In the genomic region with DNA sequence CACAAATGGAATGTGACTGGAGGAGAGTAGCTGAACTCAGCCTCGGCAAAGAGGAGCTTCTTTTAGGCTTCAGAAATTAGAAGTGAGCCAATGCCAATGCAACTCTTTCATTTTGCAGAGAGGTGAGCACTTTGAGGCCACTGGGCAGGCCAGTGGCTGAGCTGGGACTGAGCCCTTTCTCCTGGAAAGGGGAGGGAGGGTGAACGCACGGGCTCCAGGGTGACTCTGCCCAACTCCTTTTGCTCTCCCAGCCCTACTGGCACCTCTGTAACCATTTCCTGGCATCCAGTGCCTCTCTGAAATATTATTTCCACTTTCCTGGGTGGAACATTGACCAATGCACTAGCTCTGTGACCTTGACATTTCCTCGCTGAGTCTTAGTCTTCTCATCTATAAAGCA, we compare ENCODE assay signal across 38 cellular contexts.
"Had no signal": no experiment of that assay in that cellular context is flagged by ENCODE, and none has a peak within 500 bp of the region (broad histone marks: within the 10 kb centered on the region; RNA-seq: fewer than 3 reads in every experiment).

No MANE protein-coding gene starts in this region.

- H3K9me3 Mint-ChIP-seq: activated naive CD4-positive, alpha-beta T cell treated with anti-CD3 and anti-CD28 coated beads for 36 hours; activated naive CD4-positive, alpha-beta T cell treated with anti-CD3 and anti-CD28 coated beads, Interleukin-2, amount 10 ng/mL, durations not matched to agents 7 days and 5 days; activated naive CD4-positive, alpha-beta T cell treated with anti-CD3 and anti-CD28 coated beads, Interleukin-2, amount 50 U/mL, for 24 hours; activated naive CD4-positive, alpha-beta T cell treated with anti-CD3 and anti-CD28 coated beads, Interleukin-2, amount 50 U/mL, for 72 hours; activated naive CD8-positive, alpha-beta T cell treated with anti-CD3 and anti-CD28 coated beads for 36 hours; activated naive CD8-positive, alpha-beta T cell treated with anti-CD3 and anti-CD28 coated beads, Interleukin-2, amount 10 ng/mL, durations not matched to agents 7 days and 5 days; activated naive CD8-positive, alpha-beta T cell treated with anti-CD3 and anti-CD28 coated beads, Interleukin-2, amount 50 U/mL, for 24 hours; activated T-cell treated with anti-CD3 and anti-CD28 coated beads, Interleukin-2, amount 50 U/mL, for 24 hours; activated T-cell treated with anti-CD3 and anti-CD28 coated beads, Interleukin-2, amount 50 U/mL, for 4 hours; activated T-helper 1 cell treated with anti-CD3 and anti-CD28 coated beads, Interleukin-12 subunit alpha, Interleukin-12 subunit beta, Interleukin-2, Interleukin-4 antibody, amounts not matched to agents 30 ng/mL and 10 ng/mL and 1 ng/mL, durations not matched to agents 14 hours and 24 hours and 36 hours; activated T-helper 17 cell treated with anti-CD3 and anti-CD28 coated beads, Interleukin-2, amount 50 U/mL, for 72 hours; activated T-helper 2 cell treated with anti-CD3 and anti-CD28 coated beads, Interferon-gamma antibody, Interleukin-2, Interleukin-4, amounts not matched to agents 10 μg/mL and 5 μg/mL and 100 μg/mL, durations not matched to agents 14 hours and 24 hours and 36 hours; central memory CD8-positive, alpha-beta T cell had no signal

- H3K4me1 ChIP-seq: adrenal gland, ascending aorta, body of pancreas, breast epithelium had no signal

- H3K4me3 Mint-ChIP-seq: activated naive CD4-positive, alpha-beta T cell treated with anti-CD3 and anti-CD28 coated beads for 36 hours; activated naive CD4-positive, alpha-beta T cell treated with anti-CD3 and anti-CD28 coated beads, Interleukin-2, amount 10 ng/mL, durations not matched to agents 7 days and 5 days; activated naive CD4-positive, alpha-beta T cell treated with anti-CD3 and anti-CD28 coated beads, Interleukin-2, amount 50 U/mL, for 24 hours; activated naive CD8-positive, alpha-beta T cell; activated naive CD8-positive, alpha-beta T cell treated with anti-CD3 and anti-CD28 coated beads for 36 hours; activated naive CD8-positive, alpha-beta T cell treated with anti-CD3 and anti-CD28 coated beads, Interleukin-2, amount 10 ng/mL, durations not matched to agents 7 days and 5 days; activated naive CD8-positive, alpha-beta T cell treated with anti-CD3 and anti-CD28 coated beads, Interleukin-2, amount 50 U/mL, for 24 hours; activated T-cell treated with anti-CD3 and anti-CD28 coated beads, Interleukin-2, amount 50 U/mL, for 24 hours; activated T-cell treated with anti-CD3 and anti-CD28 coated beads, Interleukin-2, amount 50 U/mL, for 4 hours; activated T-cell treated with anti-CD3 and anti-CD28 coated beads, Interleukin-2, amount 50 U/mL, for 72 hours; activated T-helper 1 cell treated with anti-CD3 and anti-CD28 coated beads, Interleukin-12 subunit alpha, Interleukin-12 subunit beta, Interleukin-2, Interleukin-4 antibody, amounts not matched to agents 30 ng/mL and 10 ng/mL and 1 ng/mL, durations not matched to agents 14 hours and 24 hours and 36 hours; activated T-helper 17 cell treated with anti-CD3 and anti-CD28 coated beads, Interleukin-2, amount 50 U/mL, for 72 hours; brain; central memory CD8-positive, alpha-beta T cell had no signal

- H3K27ac ChIP-seq: adrenal gland, ascending aorta, body of pancreas, brain microvascular endothelial cell, breast epithelium, cardiac muscle cell had no signal

- H3K36me3 ChIP-seq: adrenal gland, ascending aorta, brain microvascular endothelial cell, breast epithelium, cardiac muscle cell had no signal

- H3K27me3 Mint-ChIP-seq: activated naive CD4-positive, alpha-beta T cell treated with anti-CD3 and anti-CD28 coated beads, Interleukin-2, amount 50 U/mL, for 24 hours; activated naive CD8-positive, alpha-beta T cell; activated naive CD8-positive, alpha-beta T cell treated with anti-CD3 and anti-CD28 coated beads for 36 hours; activated naive CD8-positive, alpha-beta T cell treated with anti-CD3 and anti-CD28 coated beads, Interleukin-2, amount 50 U/mL, for 24 hours; activated T-cell treated with anti-CD3 and anti-CD28 coated beads, Interleukin-2, amount 50 U/mL, for 24 hours; activated T-helper 17 cell treated with anti-CD3 and anti-CD28 coated beads, Interleukin-2, amount 50 U/mL, for 72 hours had no signal

- DNase-seq: activated effector memory CD4-positive, alpha-beta T cell treated with anti-CD3 and anti-CD28 coated beads, Interleukin-2, amount 50 U/mL, for 16 hours; activated effector memory CD4-positive, alpha-beta T cell treated with Interleukin-2 at 50 U/mL for 16 hours; activated gamma-delta T cell; activated gamma-delta T cell treated with Interleukin-2 at 50 U/mL for 16 hours; activated naive CD4-positive, alpha-beta T cell; activated naive CD4-positive, alpha-beta T cell treated with anti-CD3 and anti-CD28 coated beads for 36 hours; activated naive CD4-positive, alpha-beta T cell treated with anti-CD3 and anti-CD28 coated beads, Interleukin-2, amount 10 ng/mL, durations not matched to agents 7 days and 5 days; activated naive CD4-positive, alpha-beta T cell treated with anti-CD3 and anti-CD28 coated beads, Interleukin-2, amount 50 U/mL, for 16 hours; activated naive CD4-positive, alpha-beta T cell treated with Interleukin-2 at 50 U/mL for 16 hours; activated naive CD8-positive, alpha-beta T cell treated with anti-CD3 and anti-CD28 coated beads for 36 hours; activated naive CD8-positive, alpha-beta T cell treated with anti-CD3 and anti-CD28 coated beads, Interleukin-2, amount 10 ng/mL, durations not matched to agents 7 days and 5 days; activated naive CD8-positive, alpha-beta T cell treated with anti-CD3 and anti-CD28 coated beads, Interleukin-2, amount 50 U/mL, for 24 hours; activated T-cell treated with anti-CD3 and anti-CD28 coated beads, Interleukin-2, amount 50 U/mL, for 1 hour; activated T-cell treated with anti-CD3 and anti-CD28 coated beads, Interleukin-2, amount 50 U/mL, for 24 hours; activated T-cell treated with anti-CD3 and anti-CD28 coated beads, Interleukin-2, amount 50 U/mL, for 4 hours; activated T-cell treated with anti-CD3 and anti-CD28 coated beads, Interleukin-2, amount 50 U/mL, for 48 hours; activated T-cell treated with anti-CD3 and anti-CD28 coated beads, Interleukin-2, amount 50 U/mL, for 72 hours; amniotic stem cell; amygdala; anterior cingulate cortex; aorta; body of pancreas; brain microvascular endothelial cell; caudate nucleus; central memory CD4-positive, alpha-beta T cell; cerebellar nuclear complex had no signal

- H3K9me3 ChIP-seq: adrenal gland, ascending aorta, body of pancreas, breast epithelium had no signal

- ATAC-seq: activated naive CD4-positive, alpha-beta T cell treated with anti-CD3 and anti-CD28 coated beads, Interleukin-2, amount 50 U/mL, for 72 hours; activated naive CD8-positive, alpha-beta T cell treated with anti-CD3 and anti-CD28 coated beads, Interleukin-2, amount 50 U/mL, for 24 hours; activated T-cell treated with anti-CD3 and anti-CD28 coated beads, Interleukin-2, amount 50 U/mL, for 4 hours; activated T-cell treated with anti-CD3 and anti-CD28 coated beads, Interleukin-2, amount 50 U/mL, for 72 hours; activated T-helper 17 cell treated with anti-CD3 and anti-CD28 coated beads, Interleukin-2, amount 50 U/mL, for 72 hours; body of pancreas had no signal

- H3K27me3 ChIP-seq: adrenal gland, ascending aorta, body of pancreas, brain microvascular endothelial cell, breast epithelium, cardiac muscle cell had no signal

- H3K4me3 ChIP-seq: adrenal gland, ascending aorta, body of pancreas, breast epithelium, cardiac muscle cell had no signal

- H3K4me1 Mint-ChIP-seq: activated naive CD4-positive, alpha-beta T cell treated with anti-CD3 and anti-CD28 coated beads, Interleukin-2, amount 10 ng/mL, durations not matched to agents 7 days and 5 days; activated naive CD4-positive, alpha-beta T cell treated with anti-CD3 and anti-CD28 coated beads, Interleukin-2, amount 50 U/mL, for 24 hours; activated naive CD8-positive, alpha-beta T cell treated with anti-CD3 and anti-CD28 coated beads for 36 hours; activated naive CD8-positive, alpha-beta T cell treated with anti-CD3 and anti-CD28 coated beads, Interleukin-2, amount 10 ng/mL, durations not matched to agents 7 days and 5 days; activated naive CD8-positive, alpha-beta T cell treated with anti-CD3 and anti-CD28 coated beads, Interleukin-2, amount 50 U/mL, for 24 hours; activated T-helper 17 cell treated with anti-CD3 and anti-CD28 coated beads, Interleukin-2, amount 50 U/mL, for 72 hours; brain; central memory CD8-positive, alpha-beta T cell had no signal

- H3K36me3 Mint-ChIP-seq: activated naive CD4-positive, alpha-beta T cell treated with anti-CD3 and anti-CD28 coated beads, Interleukin-2, amount 10 ng/mL, durations not matched to agents 7 days and 5 days; activated naive CD4-positive, alpha-beta T cell treated with anti-CD3 and anti-CD28 coated beads, Interleukin-2, amount 50 U/mL, for 24 hours; activated naive CD4-positive, alpha-beta T cell treated with anti-CD3 and anti-CD28 coated beads, Interleukin-2, amount 50 U/mL, for 72 hours; activated naive CD8-positive, alpha-beta T cell; activated naive CD8-positive, alpha-beta T cell treated with anti-CD3 and anti-CD28 coated beads for 36 hours; activated naive CD8-positive, alpha-beta T cell treated with anti-CD3 and anti-CD28 coated beads, Interleukin-2, amount 10 ng/mL, durations not matched to agents 7 days and 5 days; brain had no signal

- H3K27ac Mint-ChIP-seq: activated naive CD4-positive, alpha-beta T cell treated with anti-CD3 and anti-CD28 coated beads for 36 hours; activated naive CD4-positive, alpha-beta T cell treated with anti-CD3 and anti-CD28 coated beads, Interleukin-2, amount 10 ng/mL, durations not matched to agents 7 days and 5 days; activated naive CD4-positive, alpha-beta T cell treated with anti-CD3 and anti-CD28 coated beads, Interleukin-2, amount 50 U/mL, for 24 hours; activated naive CD4-positive, alpha-beta T cell treated with anti-CD3 and anti-CD28 coated beads, Interleukin-2, amount 50 U/mL, for 72 hours; activated naive CD8-positive, alpha-beta T cell; activated naive CD8-positive, alpha-beta T cell treated with anti-CD3 and anti-CD28 coated beads for 36 hours; activated naive CD8-positive, alpha-beta T cell treated with anti-CD3 and anti-CD28 coated beads, Interleukin-2, amount 10 ng/mL, durations not matched to agents 7 days and 5 days; activated naive CD8-positive, alpha-beta T cell treated with anti-CD3 and anti-CD28 coated beads, Interleukin-2, amount 50 U/mL, for 24 hours; activated T-cell treated with anti-CD3 and anti-CD28 coated beads, Interleukin-2, amount 50 U/mL, for 24 hours; activated T-cell treated with anti-CD3 and anti-CD28 coated beads, Interleukin-2, amount 50 U/mL, for 72 hours; activated T-helper 1 cell treated with anti-CD3 and anti-CD28 coated beads, Interleukin-12 subunit alpha, Interleukin-12 subunit beta, Interleukin-2, Interleukin-4 antibody, amounts not matched to agents 30 ng/mL and 10 ng/mL and 1 ng/mL, durations not matched to agents 14 hours and 24 hours and 36 hours; activated T-helper 17 cell treated with anti-CD3 and anti-CD28 coated beads, Interleukin-2, amount 50 U/mL, for 72 hours; activated T-helper 2 cell treated with anti-CD3 and anti-CD28 coated beads, Interferon-gamma antibody, Interleukin-2, Interleukin-4, amounts not matched to agents 10 μg/mL and 5 μg/mL and 100 μg/mL, durations not matched to agents 14 hours and 24 hours and 36 hours; brain had no signal
